In the genomic region with DNA sequence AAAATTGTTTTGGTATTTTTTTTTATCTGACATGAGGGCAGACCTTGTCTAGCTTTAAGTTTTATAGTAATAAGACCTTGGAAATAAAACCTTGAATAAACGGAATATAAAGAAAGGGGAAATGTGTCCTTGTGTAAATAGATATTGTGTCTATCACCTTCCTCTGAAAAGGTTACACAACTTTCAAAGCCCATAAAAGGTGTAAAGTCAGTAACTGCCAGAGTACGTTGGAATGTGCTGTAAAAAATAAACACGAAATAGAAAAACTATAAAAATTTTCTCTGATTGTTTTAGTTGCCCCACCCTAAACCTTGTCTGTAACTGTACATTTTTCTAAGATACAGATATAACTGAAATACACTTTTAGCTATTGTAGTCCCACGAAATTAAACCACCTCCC, we compare ENCODE assay signal across 23 cellular contexts.
DNase-seq lines count a peak whose midpoint lies in the region; ATAC-seq and TF ChIP-seq lines count a peak whose summit lies in the region.
"Had no signal": no experiment of that assay in that cellular context is flagged by ENCODE, and none has a peak within 500 bp of the region (broad histone marks: within the 10 kb centered on the region; RNA-seq: fewer than 3 reads in every experiment).

No MANE protein-coding gene starts in this region.

- intact Hi-C loops in PC-3 (cut with micrococcal nuclease): loop anchor here (5.0 to 10.0 kb wide), 3 partner anchors 80 to 207 kb away; a partner anchor contains a TSS
- intact Hi-C loops in dendritic cell treated with granulocyte-macrophage colony-stimulating factor and Interleukin-4, amounts not matched to agents 40 ng/mL and 50 ng/mL, for 4 days (cut with micrococcal nuclease): no loop called here

- H3K27ac ChIP-seq in PC-3 (ENCODE audit: low read length): peak overlapping the region; percentile 8; the same call in 1 of the 2 replicates
- peak overlapping the region in 3 of 4 donors; percentile 0 to 50 (median 16) for H3K27ac ChIP-seq in upper lobe of left lung
- H3K27ac ChIP-seq: psoas muscle had no signal

- H3K4me1 Mint-ChIP-seq in dendritic cell treated with granulocyte-macrophage colony-stimulating factor and Interleukin-4, amounts not matched to agents 40 ng/mL and 50 ng/mL, for 4 days (ENCODE audit: low read depth): peaks cover 53% of the 10 kb centered on the region
- peaks cover 55% of the 10 kb centered on the region for H3K4me1 Mint-ChIP-seq in neural crest cell
- H3K4me1 Mint-ChIP-seq: CD4-positive, CD25-positive, alpha-beta regulatory T cell had no signal

- H3K4me1 ChIP-seq in PC-3 (ENCODE audit: insufficient read depth, low read length): peaks cover 21% of the 10 kb centered on the region
- peaks cover 5 to 49% (median 19%) of the 10 kb centered on the region in 4 donors for H3K4me1 ChIP-seq in upper lobe of left lung

- TF ChIP-seq CTCF in PC-3 (conservative IDR thresholded peaks at IDR 0.05; ENCODE audit: low read depth, low read length): no peak
- TF ChIP-seq CTCF in neural crest cell (conservative IDR thresholded peaks at IDR 0.05): no peak
- TF ChIP-seq CTCF in upper lobe of left lung (IDR thresholded peaks at IDR 0.05): no peak

- H3K27me3 ChIP-seq in PC-3 (ENCODE audit: low read length) (no peaks in the 10 kb centered on the region), upper lobe of left lung (no peaks in the 10 kb centered on the region)

- no peaks in the 10 kb centered on the region for H3K36me3 ChIP-seq in PC-3 (ENCODE audit: low read depth, low read length)
- H3K36me3 ChIP-seq in upper lobe of left lung: no peaks in the 10 kb centered on the region

- BruUV-seq in PC-3 (replicated peaks; lab: Mats Ljungman, UMichigan): no TSS peak

- no peaks in the 10 kb centered on the region for H3K27me3 Mint-ChIP-seq in dendritic cell treated with granulocyte-macrophage colony-stimulating factor and Interleukin-4, amounts not matched to agents 40 ng/mL and 50 ng/mL, for 4 days
- no peaks in the 10 kb centered on the region for H3K27me3 Mint-ChIP-seq in neural crest cell (ENCODE audit: low read depth)
- H3K27me3 Mint-ChIP-seq: activated T-cell treated with anti-CD3 and anti-CD28 coated beads, Interleukin-2, amount 50 U/mL, for 24 hours; stimulated activated naive CD8-positive, alpha-beta T cell treated with anti-CD3 and anti-CD28 coated beads, Interleukin-15, Interleukin-2, amounts not matched to agents 100 ng/mL and 50 ng/mL, for 24 hours had no signal

- WGBS in upper lobe of left lung, 2 donors: 33 to 35% methylated on average over 4 of the region's 4 CpGs

- no peak for TF ChIP-seq POLR2A in upper lobe of left lung (IDR thresholded peaks at IDR 0.05)

- H3K9me2 ChIP-seq in PC-3 (replicated peaks; ENCODE audit: low read length): no peaks in the 10 kb centered on the region

- no peak overlapping the region for H3K9ac ChIP-seq in PC-3 (ENCODE audit: low read length)

- no peaks in the 10 kb centered on the region for H4K20me1 ChIP-seq in PC-3 (ENCODE audit: low read length)

- H3K4me3 ChIP-seq in PC-3 (ENCODE audit: low read length) (no peak overlapping the region), upper lobe of left lung (no peak overlapping the region)
- H3K4me3 ChIP-seq: psoas muscle had no signal

- peaks cover 79% of the 10 kb centered on the region for H3K36me3 Mint-ChIP-seq in dendritic cell treated with granulocyte-macrophage colony-stimulating factor and Interleukin-4, amounts not matched to agents 40 ng/mL and 50 ng/mL, for 4 days (ENCODE audit: low read depth)
- H3K36me3 Mint-ChIP-seq in neural crest cell (ENCODE audit: low read depth): peaks cover 24% of the 10 kb centered on the region
- H3K36me3 Mint-ChIP-seq: CD4-positive, CD25-positive, alpha-beta regulatory T cell had no signal

- H3K27ac Mint-ChIP-seq in dendritic cell treated with granulocyte-macrophage colony-stimulating factor and Interleukin-4, amounts not matched to agents 40 ng/mL and 50 ng/mL, for 4 days: peak overlapping the region; percentile 75
- H3K27ac Mint-ChIP-seq in neural crest cell (ENCODE audit: unreplicated experiment): no peak overlapping the region
- H3K27ac Mint-ChIP-seq: activated T-cell treated with anti-CD3 and anti-CD28 coated beads, Interleukin-2, amount 50 U/mL, for 24 hours; CD4-positive, CD25-positive, alpha-beta regulatory T cell; HFFc6; stimulated activated naive CD8-positive, alpha-beta T cell treated with anti-CD3 and anti-CD28 coated beads, Interleukin-15, Interleukin-2, amounts not matched to agents 100 ng/mL and 50 ng/mL, for 24 hours; T-helper 1 cell treated with Interleukin-12 subunit alpha and Interleukin-12 subunit beta and Interleukin-4 antibody, amounts not matched to agents 30 μg/mL and 1 μg/mL, for 36 hours had no signal

- ATAC-seq in PC-3 (peak; percentile 91), upper lobe of left lung (ENCODE audit: low FRiP score in 2 of 2) (no peak)
- ATAC-seq: Panc1, psoas muscle had no signal

- peak overlapping the region; percentile 42 for H3K4me2 ChIP-seq in PC-3 (ENCODE audit: low read length)

- H3K4me3 Mint-ChIP-seq in dendritic cell treated with granulocyte-macrophage colony-stimulating factor and Interleukin-4, amounts not matched to agents 40 ng/mL and 50 ng/mL, for 4 days: no peak overlapping the region
- H3K4me3 Mint-ChIP-seq in neural crest cell: peak overlapping the region; percentile 27
- H3K4me3 Mint-ChIP-seq: activated T-cell treated with anti-CD3 and anti-CD28 coated beads, Interleukin-2, amount 50 U/mL, for 24 hours; CD4-positive, CD25-positive, alpha-beta regulatory T cell; HFFc6; stimulated activated naive CD8-positive, alpha-beta T cell treated with anti-CD3 and anti-CD28 coated beads, Interleukin-15, Interleukin-2, amounts not matched to agents 100 ng/mL and 50 ng/mL, for 24 hours; T-helper 1 cell treated with Interleukin-12 subunit alpha and Interleukin-12 subunit beta and Interleukin-4 antibody, amounts not matched to agents 30 μg/mL and 1 μg/mL, for 36 hours had no signal

- TF ChIP-seq EP300 in upper lobe of left lung (IDR thresholded peaks at IDR 0.05): no peak

- H3K9me3 ChIP-seq in PC-3 (ENCODE audit: low read length) (no peaks in the 10 kb centered on the region), upper lobe of left lung (no peaks in the 10 kb centered on the region)
- H3K9me3 ChIP-seq: psoas muscle had no signal

- POLR2A ChIA-PET in PC-3 (lab: Charles Lee; ENCODE audit: unreplicated experiment): interaction anchor here (0.6 kb wide), 2 partner anchors 15 to 240 kb away, joined by 4 to 6 read pairs; no protein-coding TSS in a partner anchor

- H2AFZ ChIP-seq in PC-3 (ENCODE audit: low read length): no peak overlapping the region

- no peaks in the 10 kb centered on the region for H3K79me2 ChIP-seq in PC-3 (ENCODE audit: low read length)

- H3F3A ChIP-seq in PC-3 (ENCODE audit: low read length, unreplicated experiment): no peaks in the 10 kb centered on the region

- no peaks in the 10 kb centered on the region for H3K9me3 Mint-ChIP-seq in dendritic cell treated with granulocyte-macrophage colony-stimulating factor and Interleukin-4, amounts not matched to agents 40 ng/mL and 50 ng/mL, for 4 days
- peaks cover 2% of the 10 kb centered on the region for H3K9me3 Mint-ChIP-seq in neural crest cell
- H3K9me3 Mint-ChIP-seq: activated T-cell treated with anti-CD3 and anti-CD28 coated beads, Interleukin-2, amount 50 U/mL, for 24 hours; CD4-positive, CD25-positive, alpha-beta regulatory T cell; HFFc6; stimulated activated naive CD8-positive, alpha-beta T cell treated with anti-CD3 and anti-CD28 coated beads, Interleukin-15, Interleukin-2, amounts not matched to agents 100 ng/mL and 50 ng/mL, for 24 hours; T-helper 1 cell treated with Interleukin-12 subunit alpha and Interleukin-12 subunit beta and Interleukin-4 antibody, amounts not matched to agents 30 μg/mL and 1 μg/mL, for 36 hours had no signal

- DNase-seq in PC-3 (peak; percentile 57), neural crest cell (ENCODE audit: low read depth, low spot score) (no peak), upper lobe of left lung (no peak), middle frontal gyrus (ENCODE audit: extremely low spot score, low spot score) (no peak), NCI-H146 treated with DMSO at 0.1 percent for 48 hours (lab: John Stamatoyannopoulos, UW; ENCODE audit: unreplicated experiment) (no peak), pons (ENCODE audit: low spot score) (no peak)
- DNase-seq: activated naive CD4-positive, alpha-beta T cell; activated T-cell treated with anti-CD3 and anti-CD28 coated beads, Interleukin-2, amount 50 U/mL, for 24 hours; amniotic stem cell; CD4-positive, CD25-positive, alpha-beta regulatory T cell; EL; HFFc6; Kasumi-1; NCI-H1048; NCI-H2029; NCI-H345; NCI-H774; psoas muscle; stimulated activated CD4-positive, alpha-beta T cell treated with anti-CD3 and anti-CD28 coated beads, Interleukin-2, amount 100 ng/mL, for 48 hours had no signal

- CTCF ChIA-PET in PC-3 (lab: Charles Lee): no interaction called here
